18 cellular contexts compared by ENCODE assay signal in the genomic region with DNA sequence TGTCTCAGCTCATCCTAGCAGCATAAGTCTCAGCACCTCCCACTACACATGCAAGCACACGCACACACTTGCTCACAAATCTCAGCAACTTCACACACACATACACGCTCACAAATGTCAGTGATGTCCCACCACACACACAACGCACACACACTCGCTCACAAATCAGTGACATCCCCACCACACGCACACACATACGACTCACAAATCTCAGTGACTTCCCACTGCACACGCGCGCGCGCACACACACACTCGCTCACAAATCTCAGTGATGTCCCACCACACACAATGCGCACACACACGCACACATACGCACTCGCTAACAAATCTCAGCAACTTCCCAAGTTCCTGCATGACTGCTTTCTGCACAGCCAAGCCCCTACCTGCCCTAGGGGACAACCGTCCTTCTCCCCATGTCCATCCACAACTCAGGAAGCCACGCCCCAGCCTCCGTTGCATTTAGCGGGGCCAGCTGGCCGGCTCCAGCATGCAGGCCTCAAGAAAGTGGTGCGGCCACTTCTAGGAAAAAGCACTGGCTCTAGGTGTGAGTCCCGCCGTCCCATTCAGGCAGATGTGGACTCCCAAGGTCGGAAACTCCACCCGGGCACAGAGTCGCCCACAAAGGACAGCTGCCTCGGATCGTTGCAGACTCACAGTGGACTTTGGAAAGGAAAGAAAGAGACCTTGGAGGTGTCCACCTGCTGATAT.
DNase-seq lines count a peak whose midpoint lies in the region; ATAC-seq, FAIRE-seq and TF ChIP-seq lines count a peak whose summit lies in the region.
"Had no signal": no experiment of that assay in that cellular context is flagged by ENCODE, and none has a peak within 500 bp of the region (broad histone marks: within the 10 kb centered on the region; RNA-seq: fewer than 3 reads in every experiment).

No MANE protein-coding gene starts in this region.

- no peak overlapping the region for H2BK12ac ChIP-seq in neuronal stem cell (ENCODE audit: low read length)

- in situ Hi-C loops in GM12878 (cut with MboI) = no loop called here

- RAD21 ChIA-PET in GM12878 (lab: Charles Lee; ENCODE audit: unreplicated experiment) = no interaction called here

- no peak for TF ChIP-seq EP300 in GM12878 (IDR thresholded peaks at IDR 0.05; ENCODE audit: borderline replicate concordance in 1 of 2, control insufficient read depth in 1 of 2, low read depth in 2 of 2, low read length in 2 of 2)
- TF ChIP-seq EP300 in upper lobe of left lung (IDR thresholded peaks at IDR 0.05) = no peak

- ATAC-seq in T-helper 17 cell (no peak), GM12878 (no peak), upper lobe of left lung (ENCODE audit: low FRiP score in 2 of 2) (no peak)
- ATAC-seq in stimulated activated effector memory CD8-positive, alpha-beta T cell treated with anti-CD3 and anti-CD28 coated beads, Interleukin-12 subunit alpha, Interleukin-12 subunit beta, amount 100 ng/mL, for 72 hours = peak; percentile 17
- ATAC-seq: A549, HepG2 had no signal

- H3K27ac ChIP-seq in GM12878 (ENCODE audit: control insufficient read depth, insufficient read depth) (no peak overlapping the region), neuronal stem cell (replicated peaks; ENCODE audit: low read length) (no peak overlapping the region), upper lobe of left lung (no peak overlapping the region)
- H3K27ac ChIP-seq: A549, C4-2B had no signal

- no peak overlapping the region for H3K4ac ChIP-seq in neuronal stem cell (ENCODE audit: low read length)

- DNase-seq in T-helper 17 cell (no peak), GM12878 (ENCODE audit: low read depth, low spot score) (no peak), neuronal stem cell (ENCODE audit: low spot score) (no peak), upper lobe of left lung (no peak), SIG-M5 (lab: John Stamatoyannopoulos, UW) (no peak), NCI-H1930 (lab: John Stamatoyannopoulos, UW) (no peak)
- DNase-seq in stimulated activated effector memory CD8-positive, alpha-beta T cell treated with anti-CD3 and anti-CD28 coated beads, Interleukin-12 subunit alpha, Interleukin-12 subunit beta, amount 100 ng/mL, for 72 hours (ENCODE audit: low spot score in 2 of 2) = no peak
- DNase-seq: BE2C; CD4-positive, alpha-beta memory T cell; DMS79; HCEC 1CT; HFFc6 had no signal

- CTCF ChIA-PET in GM12878 (lab: Yijun Ruan, JAX) = no interaction called here

- no peak for TF ChIP-seq RAD21 in GM12878 (IDR thresholded peaks at IDR 0.05; ENCODE audit: insufficient read depth, low read depth, low read length)

- H3K4me3 Mint-ChIP-seq in T-helper 17 cell = peak overlapping the region; percentile 2
- no peak overlapping the region for H3K4me3 Mint-ChIP-seq in stimulated activated effector memory CD8-positive, alpha-beta T cell treated with anti-CD3 and anti-CD28 coated beads, Interleukin-12 subunit alpha, Interleukin-12 subunit beta, amount 100 ng/mL, for 72 hours
- H3K4me3 Mint-ChIP-seq: CD4-positive, alpha-beta memory T cell; HFFc6 had no signal

- H3K4me3 ChIP-seq in GM12878 (no peak overlapping the region), neuronal stem cell (ENCODE audit: low read length in 2 of 2) (peak overlapping the region in 1 of 2 donors; percentile 63), upper lobe of left lung (no peak overlapping the region)
- H3K4me3 ChIP-seq: A549 had no signal

- H4K8ac ChIP-seq in neuronal stem cell (ENCODE audit: low read depth, low read length) = no peak overlapping the region

- H3K18ac ChIP-seq in neuronal stem cell (ENCODE audit: low read length) = no peak overlapping the region

- FAIRE-seq in GM12878 (lab: Jason Lieb, UNC) = no peak
- FAIRE-seq: A549, GM12892, GM19239, HepG2, HTR-8/SVneo had no signal

- H4K20me1 ChIP-seq in GM12878 (ENCODE audit: control insufficient read depth, insufficient read depth) = no peaks in the 10 kb centered on the region

- H2AFZ ChIP-seq in GM12878 (ENCODE audit: control insufficient read depth, low read depth, low read length) (no peak overlapping the region), neuronal stem cell (ENCODE audit: low read length) (no peak overlapping the region)

- no peak overlapping the region for H4K91ac ChIP-seq in neuronal stem cell (ENCODE audit: low read depth, low read length, poor library complexity)

- H3K36me3 ChIP-seq in GM12878 (ENCODE audit: control insufficient read depth in 2 of 2, insufficient read depth in 2 of 2, low read length in 1 of 2) (no peaks in the 10 kb centered on the region), neuronal stem cell (replicated peaks in 1 of 2; ENCODE audit: control insufficient read depth in 2 of 2, insufficient read depth in 2 of 2, low read length in 2 of 2) (no peaks in the 10 kb centered on the region), upper lobe of left lung (no peaks in the 10 kb centered on the region)
- H3K36me3 ChIP-seq: BE2C had no signal

- no peaks in the 10 kb centered on the region for H3K79me2 ChIP-seq in GM12878 (ENCODE audit: control insufficient read depth, insufficient read depth, low read length)

- H2AK5ac ChIP-seq in neuronal stem cell (ENCODE audit: low read depth, low read length) = no peak overlapping the region

- peak overlapping the region; percentile 25 for H3K23ac ChIP-seq in neuronal stem cell (ENCODE audit: low read depth, low read length, poor library complexity)

- TF ChIP-seq POLR2A in GM12878 (IDR thresholded peaks at IDR 0.05; ENCODE audit: low read depth, low read length) = no peak
- TF ChIP-seq POLR2A in upper lobe of left lung (IDR thresholded peaks at IDR 0.05) = no peak

- H2BK15ac ChIP-seq in neuronal stem cell (ENCODE audit: low read length) = no peak overlapping the region

- POLR2A ChIA-PET in GM12878 (lab: Charles Lee) = no interaction called here

- no peak overlapping the region for H2BK5ac ChIP-seq in neuronal stem cell (ENCODE audit: low read length)

- H3K9me3 ChIP-seq in T-helper 17 cell (ENCODE audit: control insufficient read depth, low read length, poor library complexity, severe bottlenecking) = no peaks in the 10 kb centered on the region
- no peaks in the 10 kb centered on the region; the same call in 2 of the 3 replicates for H3K9me3 ChIP-seq in GM12878 (replicated peaks; ENCODE audit: control insufficient read depth, insufficient read depth, low read length)
- H3K9me3 ChIP-seq in neuronal stem cell (replicated peaks in 1 of 2; ENCODE audit: control insufficient read depth in 2 of 2, insufficient read depth in 1 of 2, low read depth in 1 of 2, low read length in 2 of 2) = no peaks in the 10 kb centered on the region
- H3K9me3 ChIP-seq in upper lobe of left lung = no peaks in the 10 kb centered on the region
- H3K9me3 ChIP-seq: A549, BE2C had no signal

- no peaks in the 10 kb centered on the region for H3K9me3 Mint-ChIP-seq in stimulated activated effector memory CD8-positive, alpha-beta T cell treated with anti-CD3 and anti-CD28 coated beads, Interleukin-12 subunit alpha, Interleukin-12 subunit beta, amount 100 ng/mL, for 72 hours

- intact Hi-C loops in GM12878 (cut with micrococcal nuclease; ENCODE audit: unreplicated experiment) = no loop called here

- H2BK120ac ChIP-seq in neuronal stem cell (ENCODE audit: low read depth, low read length) = no peak overlapping the region

- H3K4me1 ChIP-seq in GM12878 (ENCODE audit: control insufficient read depth, insufficient read depth, low read length) = no peaks in the 10 kb centered on the region
- no peaks in the 10 kb centered on the region for H3K4me1 ChIP-seq in neuronal stem cell (ENCODE audit: control insufficient read depth in 2 of 2, insufficient read depth in 1 of 2, low read depth in 1 of 2, low read length in 2 of 2)
- no peaks in the 10 kb centered on the region for H3K4me1 ChIP-seq in upper lobe of left lung
- H3K4me1 ChIP-seq: A549, BE2C had no signal

- no TSS peak for BruUV-seq in GM12878 (replicated peaks; lab: Mats Ljungman, UMichigan)

- H3K4me2 ChIP-seq in GM12878 (ENCODE audit: control insufficient read depth, insufficient read depth) (no peak overlapping the region), neuronal stem cell (ENCODE audit: insufficient read depth, low read length, poor library complexity, severe bottlenecking) (no peak overlapping the region)
- H3K4me2 ChIP-seq: A549 had no signal

- 72% methylated on average over 28 of the region's 29 CpGs for WGBS in GM12878 (ENCODE audit: insufficient coverage, insufficient replicate concordance, low lambda C conversion rate, missing lambda C conversion rate)
- 100% methylated on average over 3 of the region's 29 CpGs for WGBS in neuronal stem cell (ENCODE audit: extremely low coverage in 2 of 2, insufficient read length in 2 of 2, insufficient replicate concordance in 1 of 2), 2 donors
- WGBS in upper lobe of left lung, 2 donors = 81 to 91% methylated on average over 29 of the region's 29 CpGs

- H3K4me1 Mint-ChIP-seq in T-helper 17 cell = no peaks in the 10 kb centered on the region
- no peaks in the 10 kb centered on the region for H3K4me1 Mint-ChIP-seq in stimulated activated effector memory CD8-positive, alpha-beta T cell treated with anti-CD3 and anti-CD28 coated beads, Interleukin-12 subunit alpha, Interleukin-12 subunit beta, amount 100 ng/mL, for 72 hours

- no peaks in the 10 kb centered on the region for H3K36me3 Mint-ChIP-seq in T-helper 17 cell (ENCODE audit: low read depth)
- H3K36me3 Mint-ChIP-seq in stimulated activated effector memory CD8-positive, alpha-beta T cell treated with anti-CD3 and anti-CD28 coated beads, Interleukin-12 subunit alpha, Interleukin-12 subunit beta, amount 100 ng/mL, for 72 hours = no peaks in the 10 kb centered on the region
- H3K36me3 Mint-ChIP-seq: CD4-positive, alpha-beta memory T cell had no signal

- H3K27me3 Mint-ChIP-seq in T-helper 17 cell = no peaks in the 10 kb centered on the region
- H3K27me3 Mint-ChIP-seq: CD4-positive, alpha-beta memory T cell had no signal

- H3K79me1 ChIP-seq in neuronal stem cell (ENCODE audit: low read depth, low read length) = no peaks in the 10 kb centered on the region

- no peaks in the 10 kb centered on the region for H3K27me3 ChIP-seq in GM12878 (replicated peaks in 1 of 2; ENCODE audit: control insufficient read depth in 2 of 2, insufficient read depth in 2 of 2, low read length in 1 of 2)
- H3K27me3 ChIP-seq in neuronal stem cell (ENCODE audit: control insufficient read depth in 3 of 3, insufficient read depth in 3 of 3, low read depth in 1 of 3, low read length in 3 of 3) = no peaks in the 10 kb centered on the region
- H3K27me3 ChIP-seq in upper lobe of left lung = no peaks in the 10 kb centered on the region
- H3K27me3 ChIP-seq: BE2C had no signal

- TF ChIP-seq CTCF in GM12878 (IDR thresholded peaks at IDR 0.05 in 2 of 3, conservative IDR thresholded peaks at IDR 0.05 in 1 of 3; ENCODE audit: control insufficient read depth in 2 of 3, extremely low read depth in 1 of 3, insufficient read depth in 1 of 3, low read depth in 3 of 3, low read length in 3 of 3) (no peak), upper lobe of left lung (IDR thresholded peaks at IDR 0.05) (no peak)

- SMC1A ChIA-PET in GM12878 (lab: Charles Lee; ENCODE audit: uncharacterized antibody, unreplicated experiment) = no interaction called here

- H3K14ac ChIP-seq in neuronal stem cell (ENCODE audit: low read length) = peak overlapping the region; percentile 33

- H3K27ac Mint-ChIP-seq in T-helper 17 cell = no peak overlapping the region
- H3K27ac Mint-ChIP-seq in stimulated activated effector memory CD8-positive, alpha-beta T cell treated with anti-CD3 and anti-CD28 coated beads, Interleukin-12 subunit alpha, Interleukin-12 subunit beta, amount 100 ng/mL, for 72 hours = no peak overlapping the region
- H3K27ac Mint-ChIP-seq: CD4-positive, alpha-beta memory T cell; HFFc6 had no signal

- no peak overlapping the region for H3K9ac ChIP-seq in GM12878 (ENCODE audit: control insufficient read depth, insufficient read depth, low read length)
- no peak overlapping the region for H3K9ac ChIP-seq in neuronal stem cell (ENCODE audit: low read depth, low read length, poor library complexity)
